ENCODE assay signal across 9 cellular contexts in the genomic region with DNA sequence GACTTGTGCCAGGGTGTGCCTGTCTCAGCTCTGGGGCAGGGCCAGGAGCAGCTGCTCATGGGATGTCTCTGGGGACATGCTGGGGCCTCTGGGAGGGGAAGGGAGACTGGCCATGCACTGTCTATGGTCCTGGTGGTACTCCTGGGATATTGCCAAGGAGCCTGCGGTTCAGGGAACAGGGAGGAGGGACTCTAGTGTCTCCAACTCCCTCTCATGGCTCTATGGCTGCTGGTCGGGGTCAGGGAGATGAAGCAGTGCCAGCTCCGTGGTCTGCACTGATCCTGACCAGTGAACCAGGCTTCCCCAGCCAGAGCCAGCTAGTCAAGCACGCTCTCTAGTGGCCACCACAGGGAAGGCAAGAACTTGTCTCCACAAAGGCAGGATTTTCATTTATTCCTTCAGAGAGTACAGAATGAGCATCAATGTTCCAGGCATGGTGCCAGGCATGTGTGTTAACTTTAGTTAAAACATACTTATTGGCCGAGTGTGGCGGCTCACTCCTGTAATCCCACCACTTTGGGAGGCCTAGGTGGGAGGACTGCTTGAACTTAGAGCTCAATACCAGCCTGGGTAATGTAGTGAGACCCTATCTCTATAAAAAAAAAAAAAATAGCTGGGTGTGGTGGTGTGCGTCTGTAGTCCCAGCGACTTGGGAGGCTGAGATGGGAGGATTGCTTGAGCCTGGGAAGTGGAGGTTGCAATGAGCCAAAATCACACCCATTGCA. TPM values are rescaled to one million over a fixed set of nuclear protein-coding genes. Genes with fewer than 3 reads are reported as not detected.
DNase-seq lines count a peak whose midpoint lies in the region; ATAC-seq and TF ChIP-seq lines count a peak whose summit lies in the region.
"Had no signal": no experiment of that assay in that cellular context is flagged by ENCODE, and none has a peak within 500 bp of the region (broad histone marks: within the 10 kb centered on the region; RNA-seq: fewer than 3 reads in every experiment).

No MANE protein-coding gene starts in this region.

- ATAC-seq in activated CD8-positive, alpha-beta memory T cell treated with anti-CD3 and anti-CD28 coated beads, Interleukin-2, amount 10 ng/mL, durations not matched to agents 7 days and 5 days, result peak; percentile 84
- ATAC-seq in mucosa of descending colon (peak; percentile 93), HG02623 (IDR thresholded peaks at IDR 0.05; ENCODE audit: unreplicated experiment) (no peak)
- peak; percentile 47 for ATAC-seq in stimulated activated naive CD8-positive, alpha-beta T cell treated with anti-CD3 and anti-CD28 coated beads, Interleukin-15, Interleukin-2, amounts not matched to agents 100 U/mL and 50 U/mL, for 24 hours

- H3K9me3 Mint-ChIP-seq in activated CD8-positive, alpha-beta memory T cell treated with anti-CD3 and anti-CD28 coated beads, Interleukin-2, amount 10 ng/mL, durations not matched to agents 7 days and 5 days (ENCODE audit: low read depth), result no peaks in the 10 kb centered on the region
- H3K9me3 Mint-ChIP-seq in endothelial cell (ENCODE audit: unreplicated experiment), result no peaks in the 10 kb centered on the region

- H3K4me1 ChIP-seq in OCI-LY1 (ENCODE audit: insufficient read depth, low read length, severe bottlenecking) (no peaks in the 10 kb centered on the region), mucosa of descending colon (ENCODE audit: low read depth) (no peaks in the 10 kb centered on the region)

- H3K4me3 Mint-ChIP-seq in activated CD8-positive, alpha-beta memory T cell treated with anti-CD3 and anti-CD28 coated beads, Interleukin-2, amount 10 ng/mL, durations not matched to agents 7 days and 5 days, result no peak overlapping the region
- no peak overlapping the region for H3K4me3 Mint-ChIP-seq in endothelial cell (ENCODE audit: unreplicated experiment)

- H3K27ac Mint-ChIP-seq in activated CD8-positive, alpha-beta memory T cell treated with anti-CD3 and anti-CD28 coated beads, Interleukin-2, amount 10 ng/mL, durations not matched to agents 7 days and 5 days, result no peak overlapping the region
- H3K27ac Mint-ChIP-seq in endothelial cell (ENCODE audit: unreplicated experiment), result no peak overlapping the region

- H3K27ac ChIP-seq in OCI-LY1 (ENCODE audit: low read depth, low read length, poor library complexity, severe bottlenecking), result no peak overlapping the region

- no peak overlapping the region for H3K4me3 ChIP-seq in OCI-LY1 (ENCODE audit: low read depth, low read length, poor library complexity, severe bottlenecking)
- no peak overlapping the region for H3K4me3 ChIP-seq in mucosa of descending colon

- H3K79me2 ChIP-seq in OCI-LY1 (ENCODE audit: insufficient read depth, low read length), result no peaks in the 10 kb centered on the region

- no peaks in the 10 kb centered on the region for H3K9me2 ChIP-seq in OCI-LY1 (ENCODE audit: low read depth, low read length)

- CTCF ChIA-PET in activated CD8-positive, alpha-beta memory T cell treated with anti-CD3 and anti-CD28 coated beads, Interleukin-2, amount 10 ng/mL, durations not matched to agents 7 days and 5 days (lab: Charles Lee), result interaction anchor here (0.7 to 9.4 kb wide), 38 partner anchors 9 to 216 kb away, joined by 3 to 179 read pairs (median 4); partner anchors contain the start of genes FTH1 and TMEM258

- H3K27me3 Mint-ChIP-seq in activated CD8-positive, alpha-beta memory T cell treated with anti-CD3 and anti-CD28 coated beads, Interleukin-2, amount 10 ng/mL, durations not matched to agents 7 days and 5 days, result peaks cover 4% of the 10 kb centered on the region
- peaks cover 7% of the 10 kb centered on the region for H3K27me3 Mint-ChIP-seq in endothelial cell (ENCODE audit: unreplicated experiment)

- H4K20me1 ChIP-seq in OCI-LY1 (ENCODE audit: insufficient read depth, low read length), result no peaks in the 10 kb centered on the region

- no peak overlapping the region for H3K4me2 ChIP-seq in OCI-LY1 (ENCODE audit: low read length)

- in situ Hi-C loops in KBM-7 (cut with MboI; ENCODE audit: low pct_unique_long_range_greater_than_20kb, low sequenced_read_pairs), result loop anchor here (10.0 kb wide), 1 partner anchor 53 kb away; the partner anchor contains the start of gene FADS3

- TF ChIP-seq CTCF in OCI-LY1 (IDR thresholded peaks at IDR 0.05; ENCODE audit: low read length) (peak; percentile 94), endothelial cell (IDR thresholded peaks at IDR 0.05; ENCODE audit: unreplicated experiment) (peak; percentile 84), mucosa of descending colon (IDR thresholded peaks at IDR 0.05) (peak; percentile 71)

- no peaks in the 10 kb centered on the region for H3K36me3 ChIP-seq in OCI-LY1 (ENCODE audit: insufficient read depth, low read length)
- H3K36me3 ChIP-seq in mucosa of descending colon (ENCODE audit: low read depth), result no peaks in the 10 kb centered on the region

- H3K9me3 ChIP-seq in OCI-LY1 (ENCODE audit: low read length) (no peaks in the 10 kb centered on the region), mucosa of descending colon (no peaks in the 10 kb centered on the region)

- peak; percentile 84 for DNase-seq in D341Med (ENCODE audit: low spot score)
- DNase-seq in KBM-7, result peak; percentile 83
- DNase-seq in activated CD8-positive, alpha-beta memory T cell treated with anti-CD3 and anti-CD28 coated beads, Interleukin-2, amount 10 ng/mL, durations not matched to agents 7 days and 5 days, result peak; percentile 77
- DNase-seq in endothelial cell (ENCODE audit: low spot score), result peak; percentile 83
- DNase-seq in mucosa of descending colon, result peak; percentile 79 to 90 (median 83)
- peak; percentile 72 for DNase-seq in stimulated activated naive CD8-positive, alpha-beta T cell treated with anti-CD3 and anti-CD28 coated beads, Interleukin-15, Interleukin-2, amounts not matched to agents 100 U/mL and 50 U/mL, for 24 hours

- intact Hi-C loops in mucosa of descending colon (cut with DNase I, micrococcal nuclease), result loop anchor here (10.0 kb wide), 2 partner anchors 53 to 143 kb away; partner anchors contain the start of gene FADS3 (in 1 of the 2)

- no peaks in the 10 kb centered on the region for H3K36me3 Mint-ChIP-seq in activated CD8-positive, alpha-beta memory T cell treated with anti-CD3 and anti-CD28 coated beads, Interleukin-2, amount 10 ng/mL, durations not matched to agents 7 days and 5 days
- peaks cover 4% of the 10 kb centered on the region for H3K36me3 Mint-ChIP-seq in endothelial cell (ENCODE audit: low read depth, unreplicated experiment)

- no peak overlapping the region for H3K9ac ChIP-seq in OCI-LY1 (ENCODE audit: low read length)

- no peak overlapping the region for H2AFZ ChIP-seq in OCI-LY1 (ENCODE audit: low read length)

- no peaks in the 10 kb centered on the region for H3K4me1 Mint-ChIP-seq in activated CD8-positive, alpha-beta memory T cell treated with anti-CD3 and anti-CD28 coated beads, Interleukin-2, amount 10 ng/mL, durations not matched to agents 7 days and 5 days
- H3K4me1 Mint-ChIP-seq in endothelial cell (ENCODE audit: unreplicated experiment), result peaks cover 3% of the 10 kb centered on the region

- no peaks in the 10 kb centered on the region for H3F3A ChIP-seq in OCI-LY1 (ENCODE audit: insufficient read depth, low read length)

- no peaks in the 10 kb centered on the region for H3K27me3 ChIP-seq in OCI-LY1 (ENCODE audit: insufficient read depth, low read length)

RNA-seq across cellular contexts. Expression of gene BEST1, which starts 2.5 kb away (rescaled TPM):
- total RNA-seq in activated CD8-positive, alpha-beta memory T cell treated with anti-CD3 and anti-CD28 coated beads, Interleukin-2, amount 10 ng/mL, durations not matched to agents 7 days and 5 days, result not detected
- total RNA-seq in endothelial cell (ENCODE audit: unreplicated experiment) (0.08 TPM), mucosa of descending colon (1 to 10 TPM in 2 of 3 donors, under 1 TPM in 1; 0.41 to 2.8 (median 1.8) TPM)
- total RNA-seq: T-helper 2 cell treated with Interferon-gamma antibody and Interleukin-4, amounts not matched to agents 100 ng/mL and 5 ng/mL, for 36 hours had no signal

RNA-seq across cellular contexts. Expression of gene FTH1, which starts 19.8 kb away (rescaled TPM):
- 100 to 1,000 TPM; 740 to 867 TPM for total RNA-seq in activated CD8-positive, alpha-beta memory T cell treated with anti-CD3 and anti-CD28 coated beads, Interleukin-2, amount 10 ng/mL, durations not matched to agents 7 days and 5 days
- total RNA-seq in endothelial cell (ENCODE audit: unreplicated experiment), result 837 TPM
- 1,000 to 10,000 TPM; 3,081 to 6,795 (median 5,370) TPM for total RNA-seq in mucosa of descending colon

RNA-seq across cellular contexts. Expression of gene RAB3IL1, which starts 30.3 kb away (rescaled TPM):
- total RNA-seq in activated CD8-positive, alpha-beta memory T cell treated with anti-CD3 and anti-CD28 coated beads, Interleukin-2, amount 10 ng/mL, durations not matched to agents 7 days and 5 days, result not detected
- total RNA-seq in endothelial cell (ENCODE audit: unreplicated experiment) (8.9 TPM), mucosa of descending colon (10 to 100 TPM in 2 of 3 donors, 1 to 10 TPM in 1; 2.6 to 15.0 (median 11.8) TPM)
- total RNA-seq: T-helper 2 cell treated with Interferon-gamma antibody and Interleukin-4, amounts not matched to agents 100 ng/mL and 5 ng/mL, for 36 hours had no signal

RNA-seq across cellular contexts. Expression of gene FADS3, which starts 56.3 kb away (rescaled TPM):
- total RNA-seq in activated CD8-positive, alpha-beta memory T cell treated with anti-CD3 and anti-CD28 coated beads, Interleukin-2, amount 10 ng/mL, durations not matched to agents 7 days and 5 days, result 1 to 10 TPM; 2.6 to 7.7 TPM
- total RNA-seq in endothelial cell (ENCODE audit: unreplicated experiment), result 42.0 TPM
- 10 to 100 TPM in 2 of 3 donors, 1 to 10 TPM in 1; 8.4 to 21.0 (median 11.5) TPM for total RNA-seq in mucosa of descending colon
